ENCODE assay signal across 8 cellular contexts in the genomic region with DNA sequence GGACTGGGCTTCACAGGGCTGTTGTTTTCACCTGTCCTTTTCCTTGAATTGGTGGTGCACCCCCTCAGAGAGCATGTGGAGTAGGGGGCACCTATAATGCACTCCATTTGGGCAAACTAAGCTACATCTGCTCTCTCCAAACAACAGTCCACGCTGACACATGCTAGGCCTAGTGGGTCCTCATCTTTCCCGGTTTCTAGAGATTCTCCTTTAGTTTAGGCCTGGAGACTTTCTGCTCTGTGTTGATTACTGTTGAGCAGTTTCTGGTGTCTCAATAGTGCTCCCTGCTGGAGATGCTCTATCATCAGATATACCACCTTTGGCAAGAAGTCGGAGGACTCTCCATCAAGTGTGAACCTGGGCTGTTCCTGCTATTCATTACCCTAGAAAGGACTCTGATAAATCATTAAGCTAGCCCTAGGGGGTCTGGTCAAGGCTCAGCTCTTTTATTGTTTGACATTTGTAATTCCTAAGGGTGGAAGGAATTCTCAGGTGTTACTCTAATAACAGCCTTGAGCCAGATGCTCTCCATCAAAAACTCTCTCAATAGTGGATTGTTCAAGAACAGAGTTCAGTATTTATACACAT.
DNase-seq lines count a peak whose midpoint lies in the region; ATAC-seq, FAIRE-seq and TF ChIP-seq lines count a peak whose summit lies in the region.

No MANE protein-coding gene starts in this region.

- 41 to 53% methylated on average over 2 to 3 of the region's 3 CpGs for WGBS in endodermal cell (ENCODE audit: insufficient coverage in 1 of 2, insufficient read length in 1 of 2), 2 experiments

- H3K27ac ChIP-seq in endodermal cell (ENCODE audit: low read depth, low read length) (no peak overlapping the region), substantia nigra (ENCODE audit: low read depth, low read length, poor library complexity, severe bottlenecking) (no peak overlapping the region)

- TF ChIP-seq CTCF in GM13976 (IDR thresholded peaks at IDR 0.05; ENCODE audit: borderline replicate concordance, control extremely low read depth, extremely low read depth, insufficient read depth, missing control alignments) (peak; percentile 39), endodermal cell (conservative IDR thresholded peaks at IDR 0.05) (peak; percentile 82), mucosa of descending colon (IDR thresholded peaks at IDR 0.05) (peak; percentile 37)

- H3K27ac Mint-ChIP-seq in activated CD4-positive, alpha-beta memory T cell treated with anti-CD3 and anti-CD28 coated beads, Interleukin-2, amount 10 ng/mL, durations not matched to agents 7 days and 5 days: no peak overlapping the region
- peak overlapping the region; percentile 3 for H3K27ac Mint-ChIP-seq in endodermal cell

- H3K4me3 Mint-ChIP-seq in activated CD4-positive, alpha-beta memory T cell treated with anti-CD3 and anti-CD28 coated beads, Interleukin-2, amount 10 ng/mL, durations not matched to agents 7 days and 5 days: no peak overlapping the region
- H3K4me3 Mint-ChIP-seq in endodermal cell: no peak overlapping the region

- FAIRE-seq in A204.1 (lab: Jason Lieb, UNC): peak; percentile 19

- in situ Hi-C loops in GM13976 (cut with MboI; ENCODE audit: low sequenced_read_pairs, unreplicated experiment): loop anchor here (10.0 kb wide), 1 partner anchor 59 kb away; no protein-coding TSS in a partner anchor

- H3K9me3 Mint-ChIP-seq in activated CD4-positive, alpha-beta memory T cell treated with anti-CD3 and anti-CD28 coated beads, Interleukin-2, amount 10 ng/mL, durations not matched to agents 7 days and 5 days: peaks cover 8% of the 10 kb centered on the region
- peaks cover 31% of the 10 kb centered on the region for H3K9me3 Mint-ChIP-seq in endodermal cell

- POLR2A ChIA-PET in activated CD4-positive, alpha-beta memory T cell treated with anti-CD3 and anti-CD28 coated beads, Interleukin-2, amount 10 ng/mL, durations not matched to agents 7 days and 5 days (lab: Charles Lee): interaction anchor here (0.7 to 2.5 kb wide), 4 partner anchors 52 to 210 kb away, joined by 3 to 19 read pairs (median 4); no protein-coding TSS in a partner anchor

- DNase-seq in GM13976 (ENCODE audit: low spot score) (peak; percentile 60), NCI-H526 treated with DMSO at 0.1 percent for 48 hours (lab: John Stamatoyannopoulos, UW) (peak; percentile 88), endodermal cell (peak; percentile 80), mucosa of descending colon (peak in 1 of 3 donors; percentile 82), substantia nigra (lab: John Stamatoyannopoulos, UW) (peak in 28 of 49 donors; percentile 2 to 59 (median 18))
- DNase-seq in activated CD4-positive, alpha-beta memory T cell treated with anti-CD3 and anti-CD28 coated beads, Interleukin-2, amount 10 ng/mL, durations not matched to agents 7 days and 5 days: peak; percentile 60

- CTCF ChIA-PET in activated CD4-positive, alpha-beta memory T cell treated with anti-CD3 and anti-CD28 coated beads, Interleukin-2, amount 10 ng/mL, durations not matched to agents 7 days and 5 days (lab: Charles Lee): interaction anchor here (0.6 to 8.6 kb wide), 33 partner anchors 9 to 281 kb away, joined by 3 to 126 read pairs (median 4); a partner anchor contains a TSS

- peaks cover 21% of the 10 kb centered on the region for H3K36me3 Mint-ChIP-seq in activated CD4-positive, alpha-beta memory T cell treated with anti-CD3 and anti-CD28 coated beads, Interleukin-2, amount 10 ng/mL, durations not matched to agents 7 days and 5 days (ENCODE audit: low read depth)
- no peaks in the 10 kb centered on the region for H3K36me3 Mint-ChIP-seq in endodermal cell (ENCODE audit: low read depth)

- H3K36me3 ChIP-seq in endodermal cell (ENCODE audit: control insufficient read depth, insufficient read depth, low read length) (no peaks in the 10 kb centered on the region), mucosa of descending colon (ENCODE audit: low read depth) (no peaks in the 10 kb centered on the region)

- H3K9ac ChIP-seq in endodermal cell (ENCODE audit: extremely low read depth, low read length, poor library complexity, severe bottlenecking): no peak overlapping the region

- H3K27me3 ChIP-seq in endodermal cell (ENCODE audit: control insufficient read depth, insufficient read depth, low read length, poor library complexity, severe bottlenecking): no peaks in the 10 kb centered on the region

- intact Hi-C loops in mucosa of descending colon (cut with DNase I, micrococcal nuclease): loop anchor here in 1 of 2 donors (2.0 kb wide), 1 partner anchor 67 kb away; no protein-coding TSS in a partner anchor

- H3K4me3 ChIP-seq in endodermal cell (ENCODE audit: low read length) (no peak overlapping the region), mucosa of descending colon (no peak overlapping the region)

- H3K4me1 Mint-ChIP-seq in activated CD4-positive, alpha-beta memory T cell treated with anti-CD3 and anti-CD28 coated beads, Interleukin-2, amount 10 ng/mL, durations not matched to agents 7 days and 5 days: peaks cover 16% of the 10 kb centered on the region
- H3K4me1 Mint-ChIP-seq in endodermal cell: peaks cover 17% of the 10 kb centered on the region

- H3K9me3 ChIP-seq in endodermal cell (ENCODE audit: control insufficient read depth, low read length) (peaks cover 12% of the 10 kb centered on the region), mucosa of descending colon (no peaks in the 10 kb centered on the region)

- peaks cover 13% of the 10 kb centered on the region for H3K27me3 Mint-ChIP-seq in activated CD4-positive, alpha-beta memory T cell treated with anti-CD3 and anti-CD28 coated beads, Interleukin-2, amount 10 ng/mL, durations not matched to agents 7 days and 5 days
- peaks cover 2% of the 10 kb centered on the region for H3K27me3 Mint-ChIP-seq in endodermal cell (ENCODE audit: insufficient read depth)

- ATAC-seq in HG02884 (IDR thresholded peaks at IDR 0.05; ENCODE audit: unreplicated experiment) (peak; percentile 94), mucosa of descending colon (peak; percentile 97)

- H3K4me1 ChIP-seq in endodermal cell (ENCODE audit: control insufficient read depth, insufficient read depth, low read length) (no peaks in the 10 kb centered on the region), mucosa of descending colon (ENCODE audit: low read depth) (peaks cover 2% of the 10 kb centered on the region)
